Comparison of ENCODE assay signal across 9 cellular contexts in the genomic region with DNA sequence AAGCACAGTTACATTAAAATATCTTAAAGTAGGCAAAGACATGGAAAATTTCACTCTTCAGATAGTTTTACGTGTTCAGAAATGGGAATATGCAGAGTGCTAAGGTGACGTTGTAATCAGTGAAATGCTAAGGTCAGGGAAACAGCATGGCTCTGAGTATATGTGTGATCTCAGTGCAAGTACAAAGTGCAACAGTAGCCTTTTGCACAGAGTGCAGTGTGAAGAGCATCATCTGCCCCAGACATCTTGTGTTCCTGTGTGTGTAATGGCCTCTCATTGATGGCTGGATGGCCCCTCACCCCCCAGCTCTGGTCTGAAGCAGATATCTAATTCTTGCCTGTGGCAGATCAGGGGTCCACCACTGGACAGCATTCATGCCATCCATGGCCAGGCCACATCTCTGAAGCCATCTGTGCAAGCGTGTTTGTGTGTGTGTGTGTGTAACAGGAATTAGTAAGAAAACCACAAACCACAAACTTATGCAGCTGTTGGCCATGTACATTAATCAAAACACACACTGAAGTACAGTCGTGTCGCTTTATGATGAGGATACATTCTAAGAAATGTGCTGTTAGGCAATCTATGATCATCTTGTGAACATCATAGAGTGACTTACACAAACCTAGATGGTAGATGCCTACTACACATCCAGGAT.
DNase-seq lines count a peak whose midpoint lies in the region; TF ChIP-seq lines count a peak whose summit lies in the region.
"Had no signal": no experiment of that assay in that cellular context is flagged by ENCODE, and none has a peak within 500 bp of the region (broad histone marks: within the 10 kb centered on the region; RNA-seq: fewer than 3 reads in every experiment).

No MANE protein-coding gene starts in this region.

- H2AFZ ChIP-seq in OCI-LY7 (ENCODE audit: low read length), result no peak overlapping the region

- H3K9me3 ChIP-seq in OCI-LY7 (ENCODE audit: low read length), result no peaks in the 10 kb centered on the region
- H3K9me3 ChIP-seq in suprapubic skin, result no peaks in the 10 kb centered on the region

- no peaks in the 10 kb centered on the region for H3K27me3 ChIP-seq in suprapubic skin

- H3K4me1 ChIP-seq in OCI-LY7 (ENCODE audit: insufficient read depth, low read length, poor library complexity, severe bottlenecking), result peaks cover 6% of the 10 kb centered on the region
- H3K4me1 ChIP-seq in suprapubic skin, result peaks cover 42% of the 10 kb centered on the region

- H3K27me3 Mint-ChIP-seq in activated naive CD4-positive, alpha-beta T cell treated with anti-CD3 and anti-CD28 coated beads for 36 hours (ENCODE audit: low read depth), result no peaks in the 10 kb centered on the region

- no peaks in the 10 kb centered on the region for H3K79me2 ChIP-seq in OCI-LY7 (ENCODE audit: insufficient read depth, low read depth, low read length)

- no peak for TF ChIP-seq EP300 in suprapubic skin (IDR thresholded peaks at IDR 0.05)

- DNase-seq in activated naive CD4-positive, alpha-beta T cell treated with anti-CD3 and anti-CD28 coated beads for 36 hours, result peak; percentile 9
- no peak for DNase-seq in activated naive CD4-positive, alpha-beta T cell treated with Interleukin-2 at 50 U/mL for 16 hours
- DNase-seq in OCI-LY7 (ENCODE audit: low spot score), result peak; percentile 19
- peak; percentile 4 for DNase-seq in fibroblast of pulmonary artery (ENCODE audit: low read depth)
- DNase-seq in suprapubic skin (ENCODE audit: low spot score in 2 of 2), result no peak
- DNase-seq in germinal center (ENCODE audit: low spot score), result no peak
- no peak for DNase-seq in SHP77 (lab: John Stamatoyannopoulos, UW)
- DNase-seq in T1000 (lab: John Stamatoyannopoulos, UW), result no peak
- DNase-seq: stimulated activated CD4-positive, alpha-beta T cell treated with anti-CD3 and anti-CD28 coated beads, Interleukin-12 subunit alpha, Interleukin-12 subunit beta, amount 100 ng/mL, for 4 hours had no signal

- H3K4me2 ChIP-seq in OCI-LY7 (ENCODE audit: low read length), result no peak overlapping the region

- no TSS peak for BruUV-seq in OCI-LY7 (replicated peaks; lab: Mats Ljungman, UMichigan)

- no peaks in the 10 kb centered on the region for H4K20me1 ChIP-seq in OCI-LY7 (ENCODE audit: insufficient read depth, low read length)

- peaks cover 27% of the 10 kb centered on the region for H3K36me3 Mint-ChIP-seq in activated naive CD4-positive, alpha-beta T cell treated with anti-CD3 and anti-CD28 coated beads for 36 hours (ENCODE audit: low read depth)

- WGBS in suprapubic skin, result 77% methylated on average over 5 of the region's 5 CpGs

- H3K9me2 ChIP-seq in OCI-LY7 (ENCODE audit: insufficient read depth, low read length), result no peaks in the 10 kb centered on the region

- TF ChIP-seq CTCF in OCI-LY7 (conservative IDR thresholded peaks at IDR 0.05; ENCODE audit: low read length) (no peak), fibroblast of pulmonary artery (IDR thresholded peaks at IDR 0.05; ENCODE audit: low read length, missing control alignments) (no peak), suprapubic skin (IDR thresholded peaks at IDR 0.05) (no peak)

- CTCF ChIA-PET in activated naive CD4-positive, alpha-beta T cell treated with anti-CD3 and anti-CD28 coated beads for 36 hours (lab: Charles Lee), result no interaction called here
- CTCF ChIA-PET in OCI-LY7 (lab: Charles Lee; ENCODE audit: unreplicated experiment), result no interaction called here

- H3K36me3 ChIP-seq in OCI-LY7 (ENCODE audit: insufficient read depth, low read length), result no peaks in the 10 kb centered on the region
- peaks cover 9% of the 10 kb centered on the region for H3K36me3 ChIP-seq in suprapubic skin

- no peak overlapping the region for H3K27ac ChIP-seq in OCI-LY7 (ENCODE audit: low read depth, low read length, poor library complexity, severe bottlenecking)
- peak overlapping the region; percentile 88 for H3K27ac ChIP-seq in suprapubic skin

- peaks cover 24% of the 10 kb centered on the region for H3K4me1 Mint-ChIP-seq in activated naive CD4-positive, alpha-beta T cell treated with anti-CD3 and anti-CD28 coated beads for 36 hours (ENCODE audit: low read depth)

- no peak overlapping the region for H3K27ac Mint-ChIP-seq in activated naive CD4-positive, alpha-beta T cell treated with anti-CD3 and anti-CD28 coated beads for 36 hours

- H3K4me3 Mint-ChIP-seq in activated naive CD4-positive, alpha-beta T cell treated with anti-CD3 and anti-CD28 coated beads for 36 hours, result no peak overlapping the region

- POLR2A ChIA-PET in OCI-LY7 (lab: Charles Lee), result interaction anchor here (0.6 to 1.0 kb wide), 2 partner anchors 136 to 336 kb away, joined by 3 to 4 read pairs; no protein-coding TSS in a partner anchor

- no peak overlapping the region for H3K4me3 ChIP-seq in OCI-LY7 (ENCODE audit: low read depth, low read length, poor library complexity, severe bottlenecking)
- H3K4me3 ChIP-seq in fibroblast of pulmonary artery (replicated peaks; ENCODE audit: low read depth, low read length), result no peak overlapping the region
- no peak overlapping the region for H3K4me3 ChIP-seq in suprapubic skin

- no peak for TF ChIP-seq POLR2A in suprapubic skin (IDR thresholded peaks at IDR 0.05)

- H3K9me3 Mint-ChIP-seq in activated naive CD4-positive, alpha-beta T cell treated with anti-CD3 and anti-CD28 coated beads for 36 hours, result no peaks in the 10 kb centered on the region

- intact Hi-C loops in activated naive CD4-positive, alpha-beta T cell treated with anti-CD3 and anti-CD28 coated beads for 36 hours (cut with micrococcal nuclease), result loop anchor here (5.0 kb wide), 1 partner anchor 55 kb away; no protein-coding TSS in a partner anchor
- intact Hi-C loops in OCI-LY7 (cut with micrococcal nuclease; ENCODE audit: unreplicated experiment), result no loop called here

Comparison
In these comparisons a context has a peak if more than half of its experiments do, and no peak if none do; other contexts are left out.
1. DNase-seq: peak in activated naive CD4-positive, alpha-beta T cell treated with anti-CD3 and anti-CD28 coated beads for 36 hours (single experiment), OCI-LY7 (single experiment) and fibroblast of pulmonary artery (single experiment); none in activated naive CD4-positive, alpha-beta T cell treated with Interleukin-2 at 50 U/mL for 16 hours (single experiment), suprapubic skin (0 of 2), germinal center (single experiment), SHP77 (0 of 2) and T1000 (single experiment).